1 cellular context compared by ENCODE assay signal in the genomic region with DNA sequence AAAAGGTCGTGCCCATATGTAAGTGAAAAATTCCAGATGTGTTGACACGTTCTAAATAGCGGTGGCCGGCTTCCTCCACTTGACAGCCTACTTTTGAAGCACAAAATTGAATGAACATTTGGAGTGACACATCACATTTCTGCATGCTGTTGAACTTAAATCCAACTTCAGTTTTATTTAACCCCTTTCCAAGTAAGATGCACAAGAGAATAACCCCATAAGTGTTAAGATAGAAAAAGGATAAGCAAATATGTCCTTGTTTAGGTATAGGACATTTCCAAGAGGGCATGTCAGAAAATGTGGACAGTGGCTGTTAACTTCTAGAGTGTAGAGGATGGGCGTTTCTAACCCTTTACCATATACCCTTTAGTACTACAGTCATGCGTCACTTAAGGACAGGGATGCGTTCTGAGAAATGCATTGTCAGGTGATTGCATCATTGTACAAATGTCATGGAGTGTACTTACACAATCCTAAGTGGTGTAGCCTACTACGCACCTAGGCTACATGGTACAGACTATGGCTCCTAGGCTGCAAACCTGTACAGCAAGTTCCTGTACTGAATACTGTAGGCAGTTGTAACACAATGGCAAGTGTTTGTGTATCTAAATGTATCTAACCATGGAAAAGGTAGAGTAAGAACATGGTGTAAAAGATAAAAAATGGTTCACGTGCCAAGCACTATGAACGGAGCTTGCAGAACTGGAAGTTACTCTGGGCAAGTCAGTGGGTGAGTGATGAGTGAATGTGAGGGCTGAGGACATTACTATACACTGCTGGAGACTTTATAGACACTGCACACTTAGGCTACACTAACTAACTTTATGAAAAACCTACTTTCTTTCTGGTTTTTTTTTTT.
A peak's percentile ranks its signal among the peaks of the same experiment; 100 is the strongest.
TF ChIP-seq lines count a peak whose summit lies in the region.

No MANE protein-coding gene starts in this region.

TF ChIP-seq in K562, 482 proteins besides CTCF, POLR2A, EP300 and RAD21 (continued from another document and continues in another):
- TF ChIP-seq RBM39 (optimal IDR thresholded peaks at IDR 0.05; ENCODE audit: low read depth, low read length) (no peak), ZNF174 (CRISPR knock-in tag; IDR thresholded peaks at IDR 0.05) (no peak), POLR2G (IDR thresholded peaks at IDR 0.05; ENCODE audit: low read depth, low read length) (no peak), TGIF2 (CRISPR knock-in tag; IDR thresholded peaks at IDR 0.05) (no peak), NFATC3 (IDR thresholded peaks at IDR 0.05) (no peak), KLF6 (CRISPR knock-in tag; IDR thresholded peaks at IDR 0.05; ENCODE audit: borderline replicate concordance) (peak; percentile 90), TEAD4 (IDR thresholded peaks at IDR 0.05; ENCODE audit: low read length) (peak; percentile 70), TEAD4 (CRISPR knock-in tag; IDR thresholded peaks at IDR 0.05; ENCODE audit: borderline replicate concordance) (no peak), TAF15 (IDR thresholded peaks at IDR 0.05; ENCODE audit: low read depth, low read length) (no peak), RUNX1 (IDR thresholded peaks at IDR 0.05; ENCODE audit: low read depth) (no peak), EZH2 (IDR thresholded peaks at IDR 0.05; ENCODE audit: borderline replicate concordance, low read depth, low read length) (no peak), ZNF707 (CRISPR knock-in tag; conservative IDR thresholded peaks at IDR 0.05) (peak; percentile 53; the same call in 1 of the 2 replicates), BDP1 (IDR thresholded peaks at IDR 0.05; ENCODE audit: insufficient read depth, insufficient read length) (no peak), RBM17 (IDR thresholded peaks at IDR 0.05; ENCODE audit: borderline replicate concordance, low read depth, low read length) (no peak), U2AF1 (optimal IDR thresholded peaks at IDR 0.05; ENCODE audit: low read depth, low read length) (no peak), IRF2 (CRISPR knock-in tag; IDR thresholded peaks at IDR 0.05) (no peak), RBM22 (IDR thresholded peaks at IDR 0.05; ENCODE audit: low read depth, low read length, poor library complexity, severe bottlenecking) (no peak), SUPT5H (IDR thresholded peaks at IDR 0.05) (no peak), DACH1 (IDR thresholded peaks at IDR 0.05; ENCODE audit: partially characterized antibody) (peak; percentile 17), PPARD (CRISPR knock-in tag; IDR thresholded peaks at IDR 0.05) (0 out of 2 replicates have a peak, but pooled peaks have one; percentile 67), ARID2 (IDR thresholded peaks at IDR 0.05) (no peak), SNIP1 (IDR thresholded peaks at IDR 0.05; ENCODE audit: low read depth) (no peak), ERF (CRISPR knock-in tag; IDR thresholded peaks at IDR 0.05) (0 out of 2 replicates have a peak, but pooled peaks have one; percentile 60), ZNF76 (CRISPR knock-in tag; IDR thresholded peaks at IDR 0.05; ENCODE audit: borderline replicate concordance) (peak; percentile 89; the same call in 1 of the 2 replicates), FOXJ2 (tag; IDR thresholded peaks at IDR 0.05) (peak; percentile 77; the same call in 1 of the 2 replicates), ETS2 (tag; IDR thresholded peaks at IDR 0.05; ENCODE audit: borderline replicate concordance, poor library complexity, severe bottlenecking) (peak; percentile 77), SRSF7 (optimal IDR thresholded peaks at IDR 0.05; ENCODE audit: low read depth, low read length) (no peak), ZNF408 (CRISPR knock-in tag; IDR thresholded peaks at IDR 0.05; ENCODE audit: low read depth) (no peak), BCOR (IDR thresholded peaks at IDR 0.05) (no peak), CBX2 (IDR thresholded peaks at IDR 0.05; ENCODE audit: insufficient read depth, low read length, poor library complexity, severe bottlenecking) (no peak), HNRNPL (IDR thresholded peaks at IDR 0.05; ENCODE audit: low read depth, low read length) (no peak), CBX8 (IDR thresholded peaks at IDR 0.05; ENCODE audit: borderline replicate concordance, extremely low read depth, low read depth, low read length, poor library complexity, severe bottlenecking) (no peak), SMARCA5 (IDR thresholded peaks at IDR 0.05) (no peak), ZNF830 (CRISPR knock-in tag; IDR thresholded peaks at IDR 0.05) (no peak), EGR1 (conservative IDR thresholded peaks at IDR 0.05) (no peak), ZBTB8A (IDR thresholded peaks at IDR 0.05; ENCODE audit: partially characterized antibody) (no peak), ZFP36 (IDR thresholded peaks at IDR 0.05; ENCODE audit: low read depth, low read length, partially characterized antibody) (no peak), HOXB6 (CRISPR knock-in tag; IDR thresholded peaks at IDR 0.05; ENCODE audit: borderline replicate concordance) (no peak), TSC22D4 (tag; IDR thresholded peaks at IDR 0.05) (no peak), STAT5B (CRISPR knock-in tag; IDR thresholded peaks at IDR 0.05) (no peak), HNRNPK (IDR thresholded peaks at IDR 0.05; ENCODE audit: low read depth, low read length, poor library complexity, severe bottlenecking) (no peak), CAMTA2 (CRISPR knock-in tag; conservative IDR thresholded peaks at IDR 0.05) (no peak), HMG20A (CRISPR knock-in tag; conservative IDR thresholded peaks at IDR 0.05) (0 out of 2 replicates have a peak, but pooled peaks have one; percentile 73)
- TF ChIP-seq, protein P1, sequence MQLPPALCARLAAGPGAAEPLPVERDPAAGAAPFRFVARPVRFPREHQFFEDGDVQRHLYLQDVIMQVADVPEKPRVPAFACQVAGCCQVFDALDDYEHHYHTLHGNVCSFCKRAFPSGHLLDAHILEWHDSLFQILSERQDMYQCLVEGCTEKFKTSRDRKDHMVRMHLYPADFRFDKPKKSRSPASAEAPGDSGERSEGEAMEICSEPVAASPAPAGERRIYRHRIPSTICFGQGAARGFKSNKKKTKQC (CRISPR knock-in tag; IDR thresholded peaks at IDR 0.05): no peak
- TF ChIP-seq, protein P2, sequence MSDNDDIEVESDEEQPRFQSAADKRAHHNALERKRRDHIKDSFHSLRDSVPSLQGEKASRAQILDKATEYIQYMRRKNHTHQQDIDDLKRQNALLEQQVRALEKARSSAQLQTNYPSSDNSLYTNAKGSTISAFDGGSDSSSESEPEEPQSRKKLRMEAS (CRISPR knock-in tag; IDR thresholded peaks at IDR 0.05): peak; percentile 15; the same call in 1 of the 2 replicates
- TF ChIP-seq, protein P3, sequence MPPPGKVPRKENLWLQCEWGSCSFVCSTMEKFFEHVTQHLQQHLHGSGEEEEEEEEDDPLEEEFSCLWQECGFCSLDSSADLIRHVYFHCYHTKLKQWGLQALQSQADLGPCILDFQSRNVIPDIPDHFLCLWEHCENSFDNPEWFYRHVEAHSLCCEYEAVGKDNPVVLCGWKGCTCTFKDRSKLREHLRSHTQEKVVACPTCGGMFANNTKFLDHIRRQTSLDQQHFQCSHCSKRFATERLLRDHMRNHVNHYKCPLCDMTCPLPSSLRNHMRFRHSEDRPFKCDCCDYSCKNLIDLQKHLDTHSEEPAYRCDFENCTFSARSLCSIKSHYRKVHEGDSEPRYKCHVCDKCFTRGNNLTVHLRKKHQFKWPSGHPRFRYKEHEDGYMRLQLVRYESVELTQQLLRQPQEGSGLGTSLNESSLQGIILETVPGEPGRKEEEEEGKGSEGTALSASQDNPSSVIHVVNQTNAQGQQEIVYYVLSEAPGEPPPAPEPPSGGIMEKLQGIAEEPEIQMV (tag; conservative IDR thresholded peaks at IDR 0.05; ENCODE audit: low read depth): peak; percentile 86
- TF ChIP-seq, protein P4, sequence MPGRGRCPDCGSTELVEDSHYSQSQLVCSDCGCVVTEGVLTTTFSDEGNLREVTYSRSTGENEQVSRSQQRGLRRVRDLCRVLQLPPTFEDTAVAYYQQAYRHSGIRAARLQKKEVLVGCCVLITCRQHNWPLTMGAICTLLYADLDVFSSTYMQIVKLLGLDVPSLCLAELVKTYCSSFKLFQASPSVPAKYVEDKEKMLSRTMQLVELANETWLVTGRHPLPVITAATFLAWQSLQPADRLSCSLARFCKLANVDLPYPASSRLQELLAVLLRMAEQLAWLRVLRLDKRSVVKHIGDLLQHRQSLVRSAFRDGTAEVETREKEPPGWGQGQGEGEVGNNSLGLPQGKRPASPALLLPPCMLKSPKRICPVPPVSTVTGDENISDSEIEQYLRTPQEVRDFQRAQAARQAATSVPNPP (IDR thresholded peaks at IDR 0.05; ENCODE audit: borderline replicate concordance, insufficient read depth, insufficient read length): no peak
- TF ChIP-seq, protein P5, sequence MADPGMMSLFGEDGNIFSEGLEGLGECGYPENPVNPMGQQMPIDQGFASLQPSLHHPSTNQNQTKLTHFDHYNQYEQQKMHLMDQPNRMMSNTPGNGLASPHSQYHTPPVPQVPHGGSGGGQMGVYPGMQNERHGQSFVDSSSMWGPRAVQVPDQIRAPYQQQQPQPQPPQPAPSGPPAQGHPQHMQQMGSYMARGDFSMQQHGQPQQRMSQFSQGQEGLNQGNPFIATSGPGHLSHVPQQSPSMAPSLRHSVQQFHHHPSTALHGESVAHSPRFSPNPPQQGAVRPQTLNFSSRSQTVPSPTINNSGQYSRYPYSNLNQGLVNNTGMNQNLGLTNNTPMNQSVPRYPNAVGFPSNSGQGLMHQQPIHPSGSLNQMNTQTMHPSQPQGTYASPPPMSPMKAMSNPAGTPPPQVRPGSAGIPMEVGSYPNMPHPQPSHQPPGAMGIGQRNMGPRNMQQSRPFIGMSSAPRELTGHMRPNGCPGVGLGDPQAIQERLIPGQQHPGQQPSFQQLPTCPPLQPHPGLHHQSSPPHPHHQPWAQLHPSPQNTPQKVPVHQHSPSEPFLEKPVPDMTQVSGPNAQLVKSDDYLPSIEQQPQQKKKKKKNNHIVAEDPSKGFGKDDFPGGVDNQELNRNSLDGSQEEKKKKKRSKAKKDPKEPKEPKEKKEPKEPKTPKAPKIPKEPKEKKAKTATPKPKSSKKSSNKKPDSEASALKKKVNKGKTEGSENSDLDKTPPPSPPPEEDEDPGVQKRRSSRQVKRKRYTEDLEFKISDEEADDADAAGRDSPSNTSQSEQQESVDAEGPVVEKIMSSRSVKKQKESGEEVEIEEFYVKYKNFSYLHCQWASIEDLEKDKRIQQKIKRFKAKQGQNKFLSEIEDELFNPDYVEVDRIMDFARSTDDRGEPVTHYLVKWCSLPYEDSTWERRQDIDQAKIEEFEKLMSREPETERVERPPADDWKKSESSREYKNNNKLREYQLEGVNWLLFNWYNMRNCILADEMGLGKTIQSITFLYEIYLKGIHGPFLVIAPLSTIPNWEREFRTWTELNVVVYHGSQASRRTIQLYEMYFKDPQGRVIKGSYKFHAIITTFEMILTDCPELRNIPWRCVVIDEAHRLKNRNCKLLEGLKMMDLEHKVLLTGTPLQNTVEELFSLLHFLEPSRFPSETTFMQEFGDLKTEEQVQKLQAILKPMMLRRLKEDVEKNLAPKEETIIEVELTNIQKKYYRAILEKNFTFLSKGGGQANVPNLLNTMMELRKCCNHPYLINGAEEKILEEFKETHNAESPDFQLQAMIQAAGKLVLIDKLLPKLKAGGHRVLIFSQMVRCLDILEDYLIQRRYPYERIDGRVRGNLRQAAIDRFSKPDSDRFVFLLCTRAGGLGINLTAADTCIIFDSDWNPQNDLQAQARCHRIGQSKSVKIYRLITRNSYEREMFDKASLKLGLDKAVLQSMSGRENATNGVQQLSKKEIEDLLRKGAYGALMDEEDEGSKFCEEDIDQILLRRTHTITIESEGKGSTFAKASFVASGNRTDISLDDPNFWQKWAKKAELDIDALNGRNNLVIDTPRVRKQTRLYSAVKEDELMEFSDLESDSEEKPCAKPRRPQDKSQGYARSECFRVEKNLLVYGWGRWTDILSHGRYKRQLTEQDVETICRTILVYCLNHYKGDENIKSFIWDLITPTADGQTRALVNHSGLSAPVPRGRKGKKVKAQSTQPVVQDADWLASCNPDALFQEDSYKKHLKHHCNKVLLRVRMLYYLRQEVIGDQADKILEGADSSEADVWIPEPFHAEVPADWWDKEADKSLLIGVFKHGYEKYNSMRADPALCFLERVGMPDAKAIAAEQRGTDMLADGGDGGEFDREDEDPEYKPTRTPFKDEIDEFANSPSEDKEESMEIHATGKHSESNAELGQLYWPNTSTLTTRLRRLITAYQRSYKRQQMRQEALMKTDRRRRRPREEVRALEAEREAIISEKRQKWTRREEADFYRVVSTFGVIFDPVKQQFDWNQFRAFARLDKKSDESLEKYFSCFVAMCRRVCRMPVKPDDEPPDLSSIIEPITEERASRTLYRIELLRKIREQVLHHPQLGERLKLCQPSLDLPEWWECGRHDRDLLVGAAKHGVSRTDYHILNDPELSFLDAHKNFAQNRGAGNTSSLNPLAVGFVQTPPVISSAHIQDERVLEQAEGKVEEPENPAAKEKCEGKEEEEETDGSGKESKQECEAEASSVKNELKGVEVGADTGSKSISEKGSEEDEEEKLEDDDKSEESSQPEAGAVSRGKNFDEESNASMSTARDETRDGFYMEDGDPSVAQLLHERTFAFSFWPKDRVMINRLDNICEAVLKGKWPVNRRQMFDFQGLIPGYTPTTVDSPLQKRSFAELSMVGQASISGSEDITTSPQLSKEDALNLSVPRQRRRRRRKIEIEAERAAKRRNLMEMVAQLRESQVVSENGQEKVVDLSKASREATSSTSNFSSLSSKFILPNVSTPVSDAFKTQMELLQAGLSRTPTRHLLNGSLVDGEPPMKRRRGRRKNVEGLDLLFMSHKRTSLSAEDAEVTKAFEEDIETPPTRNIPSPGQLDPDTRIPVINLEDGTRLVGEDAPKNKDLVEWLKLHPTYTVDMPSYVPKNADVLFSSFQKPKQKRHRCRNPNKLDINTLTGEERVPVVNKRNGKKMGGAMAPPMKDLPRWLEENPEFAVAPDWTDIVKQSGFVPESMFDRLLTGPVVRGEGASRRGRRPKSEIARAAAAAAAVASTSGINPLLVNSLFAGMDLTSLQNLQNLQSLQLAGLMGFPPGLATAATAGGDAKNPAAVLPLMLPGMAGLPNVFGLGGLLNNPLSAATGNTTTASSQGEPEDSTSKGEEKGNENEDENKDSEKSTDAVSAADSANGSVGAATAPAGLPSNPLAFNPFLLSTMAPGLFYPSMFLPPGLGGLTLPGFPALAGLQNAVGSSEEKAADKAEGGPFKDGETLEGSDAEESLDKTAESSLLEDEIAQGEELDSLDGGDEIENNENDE (IDR thresholded peaks at IDR 0.05; ENCODE audit: low read depth, low read length): no peak
- TF ChIP-seq, protein P6, sequence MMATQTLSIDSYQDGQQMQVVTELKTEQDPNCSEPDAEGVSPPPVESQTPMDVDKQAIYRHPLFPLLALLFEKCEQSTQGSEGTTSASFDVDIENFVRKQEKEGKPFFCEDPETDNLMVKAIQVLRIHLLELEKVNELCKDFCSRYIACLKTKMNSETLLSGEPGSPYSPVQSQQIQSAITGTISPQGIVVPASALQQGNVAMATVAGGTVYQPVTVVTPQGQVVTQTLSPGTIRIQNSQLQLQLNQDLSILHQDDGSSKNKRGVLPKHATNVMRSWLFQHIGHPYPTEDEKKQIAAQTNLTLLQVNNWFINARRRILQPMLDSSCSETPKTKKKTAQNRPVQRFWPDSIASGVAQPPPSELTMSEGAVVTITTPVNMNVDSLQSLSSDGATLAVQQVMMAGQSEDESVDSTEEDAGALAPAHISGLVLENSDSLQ (IDR thresholded peaks at IDR 0.05): peak; percentile 86
- TF ChIP-seq, protein P7, sequence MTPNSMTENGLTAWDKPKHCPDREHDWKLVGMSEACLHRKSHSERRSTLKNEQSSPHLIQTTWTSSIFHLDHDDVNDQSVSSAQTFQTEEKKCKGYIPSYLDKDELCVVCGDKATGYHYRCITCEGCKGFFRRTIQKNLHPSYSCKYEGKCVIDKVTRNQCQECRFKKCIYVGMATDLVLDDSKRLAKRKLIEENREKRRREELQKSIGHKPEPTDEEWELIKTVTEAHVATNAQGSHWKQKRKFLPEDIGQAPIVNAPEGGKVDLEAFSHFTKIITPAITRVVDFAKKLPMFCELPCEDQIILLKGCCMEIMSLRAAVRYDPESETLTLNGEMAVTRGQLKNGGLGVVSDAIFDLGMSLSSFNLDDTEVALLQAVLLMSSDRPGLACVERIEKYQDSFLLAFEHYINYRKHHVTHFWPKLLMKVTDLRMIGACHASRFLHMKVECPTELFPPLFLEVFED (CRISPR knock-in tag; conservative IDR thresholded peaks at IDR 0.05): peak; percentile 62
